9 cellular contexts compared by ENCODE assay signal in the genomic region with DNA sequence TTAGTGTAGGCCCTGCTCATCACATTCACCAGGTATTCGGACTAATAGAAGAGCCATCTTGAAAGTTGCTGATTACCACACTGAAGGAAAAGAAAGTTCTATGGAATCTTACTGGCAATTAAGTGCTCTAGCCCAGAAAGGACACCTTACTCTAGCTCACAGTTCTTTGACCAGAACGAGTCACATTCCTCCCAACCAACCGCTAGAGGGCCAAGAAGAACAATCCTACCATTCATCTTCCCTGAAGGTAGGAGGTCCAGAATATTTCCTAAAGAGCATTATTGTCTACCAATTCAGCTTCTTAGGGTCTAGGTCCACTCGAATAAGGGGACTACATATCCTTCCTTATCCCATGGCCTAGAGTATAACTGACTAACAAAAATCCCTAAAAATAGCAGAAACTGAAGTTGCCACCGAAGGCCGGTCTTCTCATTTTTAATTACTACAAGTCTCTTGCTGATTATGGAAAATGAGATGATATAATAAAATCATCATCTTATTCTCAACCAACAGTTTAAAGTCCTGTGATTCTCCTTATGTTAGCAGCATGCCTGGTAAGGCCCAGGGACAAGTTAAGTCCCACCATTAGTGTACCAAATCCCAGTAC. TPM values are rescaled to one million over a fixed set of nuclear protein-coding genes. Genes with fewer than 3 reads are reported as not detected.
DNase-seq lines count a peak whose midpoint lies in the region; ATAC-seq and TF ChIP-seq lines count a peak whose summit lies in the region.
"Had no signal": no experiment of that assay in that cellular context is flagged by ENCODE, and none has a peak within 500 bp of the region (broad histone marks: within the 10 kb centered on the region; RNA-seq: fewer than 3 reads in every experiment).

No MANE protein-coding gene starts in this region.

- H3K27me3 ChIP-seq in BE2C, result no peaks in the 10 kb centered on the region

- H3K4me3 ChIP-seq in BE2C (ENCODE audit: low read depth, low read length), result no peak overlapping the region
- no peak overlapping the region for H3K4me3 ChIP-seq in choroid plexus epithelial cell (ENCODE audit: low read depth, low read length)

- no peaks in the 10 kb centered on the region for H3K4me1 ChIP-seq in BE2C

- TF ChIP-seq CTCF in BE2C (IDR thresholded peaks at IDR 0.05; ENCODE audit: low read depth, low read length) (peak; percentile 83), choroid plexus epithelial cell (conservative IDR thresholded peaks at IDR 0.05; ENCODE audit: low read depth, low read length) (peak; percentile 91)

- peak; percentile 85 for ATAC-seq in GM18498 (IDR thresholded peaks at IDR 0.05; ENCODE audit: unreplicated experiment)
- ATAC-seq in HG02870 (IDR thresholded peaks at IDR 0.05; ENCODE audit: unreplicated experiment), result peak; percentile 92

- H3K9me3 ChIP-seq in BE2C, result no peaks in the 10 kb centered on the region; the same call in 1 of the 2 replicates

- no peak for DNase-seq in BE2C
- DNase-seq in NCI-H69 (lab: John Stamatoyannopoulos, UW), result peak; percentile 33
- DNase-seq in choroid plexus epithelial cell (ENCODE audit: low read depth), result peak; percentile 72
- DNase-seq in lung microvascular endothelial cell (ENCODE audit: low read depth in 2 of 2), result peak; percentile 45 to 48
- DNase-seq in NCI-H1105 treated with DMSO at 0.1 percent for 48 hours (lab: John Stamatoyannopoulos, UW), result no peak
- DNase-seq in activated CD8-positive, alpha-beta memory T cell treated with anti-CD3 and anti-CD28 coated beads, Interleukin-2, amount 50 U/mL, for 4 hours, result no peak

- H3K36me3 ChIP-seq in BE2C, result no peaks in the 10 kb centered on the region

RNA-seq across cellular contexts. Expression of a gene that starts 2.7 kb away (rescaled TPM):
- polyA plus RNA-seq in BE2C (2012; ENCODE audit: insufficient read depth, insufficient read length, low read depth), result not detected
- not detected in 2 replicates for total RNA-seq in lung microvascular endothelial cell
- total RNA-seq: mononuclear cell had no signal

Comparison
In these comparisons a context has a peak if more than half of its experiments do, and no peak if none do; other contexts are left out.
1. DNase-seq: peak in NCI-H69 (single experiment), choroid plexus epithelial cell (single experiment) and lung microvascular endothelial cell (2 of 2); none in BE2C (single experiment), NCI-H1105 treated with DMSO at 0.1 percent for 48 hours (single experiment) and activated CD8-positive, alpha-beta memory T cell treated with anti-CD3 and anti-CD28 coated beads, Interleukin-2, amount 50 U/mL, for 4 hours (single experiment).